Comparison of ENCODE assay signal across 10 cellular contexts in the genomic region with DNA sequence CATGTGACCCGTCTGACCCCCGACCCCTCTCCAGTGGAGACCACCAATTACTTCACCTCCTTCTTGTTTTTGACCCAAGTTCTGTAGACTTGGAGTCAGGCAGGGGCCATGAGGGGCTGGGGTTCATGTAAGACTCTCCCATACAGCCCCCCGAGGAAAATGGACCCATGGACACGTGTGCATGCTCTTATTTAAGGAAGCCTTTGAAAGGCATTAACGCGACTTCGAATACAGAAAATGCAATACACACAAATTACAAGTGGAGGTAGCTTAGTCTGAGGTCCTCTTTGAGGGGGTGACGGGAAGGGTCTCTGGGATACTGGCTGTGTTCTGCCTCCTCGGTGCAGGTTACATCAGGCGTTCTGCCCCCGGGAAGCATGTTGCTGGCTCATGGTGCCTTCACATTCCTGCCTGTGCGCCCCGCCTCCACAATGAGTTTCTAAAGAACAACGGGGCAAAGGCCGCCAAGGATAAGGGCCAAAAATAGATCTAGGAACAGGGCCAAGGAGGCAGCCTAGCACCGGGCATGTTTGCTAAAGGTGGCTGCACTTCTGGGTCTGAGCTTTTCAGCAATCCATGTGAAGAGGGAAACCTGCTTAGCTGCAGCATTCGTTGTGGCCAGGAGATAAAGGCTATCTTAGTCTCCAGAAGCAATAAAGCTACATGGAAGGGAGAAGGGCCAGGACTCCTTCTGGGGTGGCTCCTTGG. TPM values are rescaled to one million over a fixed set of nuclear protein-coding genes. Genes with fewer than 3 reads are reported as not detected.
DNase-seq lines count a peak whose midpoint lies in the region; ATAC-seq, FAIRE-seq and TF ChIP-seq lines count a peak whose summit lies in the region.
"Had no signal": no experiment of that assay in that cellular context is flagged by ENCODE, and none has a peak within 500 bp of the region (broad histone marks: within the 10 kb centered on the region; RNA-seq: fewer than 3 reads in every experiment).

No MANE protein-coding gene starts in this region.

- FAIRE-seq in bronchial epithelial cell (lab: Jason Lieb, UNC): peak; percentile 81

- no peak overlapping the region for H3K9ac ChIP-seq in stomach smooth muscle (ENCODE audit: low read length in 2 of 2)
- H3K9ac ChIP-seq in endodermal cell (ENCODE audit: extremely low read depth, low read length, poor library complexity, severe bottlenecking): no peak overlapping the region

- H3K4me1 ChIP-seq in stomach smooth muscle (ENCODE audit: control insufficient read depth, insufficient read depth, low read length) (peaks cover 49% of the 10 kb centered on the region), endodermal cell (ENCODE audit: control insufficient read depth, insufficient read depth, low read length) (no peaks in the 10 kb centered on the region)

- WGBS in endodermal cell (ENCODE audit: insufficient coverage in 1 of 2, insufficient read length in 1 of 2), 2 experiments: 88 to 91% methylated on average over 13 to 17 of the region's 17 CpGs

- H3K4me3 ChIP-seq in bronchial epithelial cell (ENCODE audit: low read depth, low read length) (no peak overlapping the region), stomach smooth muscle (ENCODE audit: low read length in 2 of 2) (peak overlapping the region in 1 of 2 donors; percentile 29), endodermal cell (ENCODE audit: low read length) (no peak overlapping the region)

- no peak for TF ChIP-seq CTCF in bronchial epithelial cell (IDR thresholded peaks at IDR 0.05; ENCODE audit: insufficient read depth, low read length, severe bottlenecking)
- TF ChIP-seq CTCF in endodermal cell (conservative IDR thresholded peaks at IDR 0.05): no peak

- H3K9me3 ChIP-seq in stomach smooth muscle (ENCODE audit: control insufficient read depth in 2 of 2, low read length in 2 of 2) (no peaks in the 10 kb centered on the region), endodermal cell (ENCODE audit: control insufficient read depth, low read length) (no peaks in the 10 kb centered on the region)

- no peak overlapping the region for H3K27ac Mint-ChIP-seq in endodermal cell
- H3K27ac Mint-ChIP-seq in stimulated activated effector memory CD8-positive, alpha-beta T cell treated with anti-CD3 and anti-CD28 coated beads, Interleukin-12 subunit alpha, Interleukin-12 subunit beta, amount 100 ng/mL, for 72 hours: no peak overlapping the region

- H3K36me3 Mint-ChIP-seq in endodermal cell (ENCODE audit: low read depth): peaks cover 88% of the 10 kb centered on the region
- H3K36me3 Mint-ChIP-seq in stimulated activated effector memory CD8-positive, alpha-beta T cell treated with anti-CD3 and anti-CD28 coated beads, Interleukin-12 subunit alpha, Interleukin-12 subunit beta, amount 100 ng/mL, for 72 hours: no peaks in the 10 kb centered on the region

- H3K27me3 ChIP-seq in bronchial epithelial cell (ENCODE audit: control insufficient read depth, insufficient read depth, low read length) (no peaks in the 10 kb centered on the region), stomach smooth muscle (ENCODE audit: control insufficient read depth in 1 of 2, insufficient read depth in 2 of 2, low read length in 2 of 2) (no peaks in the 10 kb centered on the region), endodermal cell (ENCODE audit: control insufficient read depth, insufficient read depth, low read length, poor library complexity, severe bottlenecking) (no peaks in the 10 kb centered on the region)

- H3K27me3 Mint-ChIP-seq in endodermal cell (ENCODE audit: insufficient read depth): no peaks in the 10 kb centered on the region

- peak overlapping the region; percentile 70 for H3K27ac ChIP-seq in stomach smooth muscle (ENCODE audit: low read length)
- no peak overlapping the region for H3K27ac ChIP-seq in endodermal cell (ENCODE audit: low read depth, low read length)

- no peaks in the 10 kb centered on the region for H3K9me3 Mint-ChIP-seq in endodermal cell
- H3K9me3 Mint-ChIP-seq in stimulated activated effector memory CD8-positive, alpha-beta T cell treated with anti-CD3 and anti-CD28 coated beads, Interleukin-12 subunit alpha, Interleukin-12 subunit beta, amount 100 ng/mL, for 72 hours: no peaks in the 10 kb centered on the region

- H3K36me3 ChIP-seq in bronchial epithelial cell (ENCODE audit: control insufficient read depth, insufficient read depth, low read length) (peaks cover 2% of the 10 kb centered on the region), stomach smooth muscle (ENCODE audit: control insufficient read depth in 2 of 2, insufficient read depth in 2 of 2, low read length in 2 of 2) (peaks cover 61 to 74% of the 10 kb centered on the region in 2 donors), endodermal cell (ENCODE audit: control insufficient read depth, insufficient read depth, low read length) (peaks cover 91% of the 10 kb centered on the region)

- H3K4me3 Mint-ChIP-seq in endodermal cell: no peak overlapping the region
- no peak overlapping the region for H3K4me3 Mint-ChIP-seq in stimulated activated effector memory CD8-positive, alpha-beta T cell treated with anti-CD3 and anti-CD28 coated beads, Interleukin-12 subunit alpha, Interleukin-12 subunit beta, amount 100 ng/mL, for 72 hours

- peak; percentile 90 for DNase-seq in LoVo (ENCODE audit: low spot score)
- DNase-seq in bronchial epithelial cell (ENCODE audit: low read depth): peak; percentile 71
- DNase-seq in kidney tubule cell (ENCODE audit: low spot score): peak; percentile 81
- DNase-seq in endodermal cell: no peak
- DNase-seq in NCI-H1436 treated with DMSO at 0.1 percent for 48 hours (lab: John Stamatoyannopoulos, UW): no peak
- DNase-seq in stimulated activated effector memory CD8-positive, alpha-beta T cell treated with anti-CD3 and anti-CD28 coated beads, Interleukin-12 subunit alpha, Interleukin-12 subunit beta, amount 100 ng/mL, for 72 hours (ENCODE audit: low spot score in 2 of 2): no peak
- DNase-seq: islet precursor cell, NCI-H526 had no signal

- H3K4me1 Mint-ChIP-seq in endodermal cell: no peaks in the 10 kb centered on the region
- no peaks in the 10 kb centered on the region for H3K4me1 Mint-ChIP-seq in stimulated activated effector memory CD8-positive, alpha-beta T cell treated with anti-CD3 and anti-CD28 coated beads, Interleukin-12 subunit alpha, Interleukin-12 subunit beta, amount 100 ng/mL, for 72 hours

- no peak for ATAC-seq in HG02938 (IDR thresholded peaks at IDR 0.05; ENCODE audit: unreplicated experiment)
- no peak for ATAC-seq in stimulated activated effector memory CD8-positive, alpha-beta T cell treated with anti-CD3 and anti-CD28 coated beads, Interleukin-12 subunit alpha, Interleukin-12 subunit beta, amount 100 ng/mL, for 72 hours

RNA-seq across cellular contexts. Expression of a gene that starts 54.5 kb away (rescaled TPM):
- total RNA-seq in bronchial epithelial cell: 5.1 and 8.2 TPM in 2 replicates
- total RNA-seq in endodermal cell: 10 to 100 TPM; 12.6 to 14.2 TPM
- polyA plus RNA-seq in endodermal cell (2013, experiment 1 of 2): 5.4 TPM
- 6.1 TPM for polyA plus RNA-seq in endodermal cell (2013, experiment 2 of 2)

Comparison
In these comparisons a context has a peak if more than half of its experiments do, and no peak if none do; other contexts are left out.
1. DNase-seq: peak in LoVo (single experiment), bronchial epithelial cell (single experiment) and kidney tubule cell (single experiment); none in endodermal cell (single experiment), NCI-H1436 treated with DMSO at 0.1 percent for 48 hours (single experiment) and stimulated activated effector memory CD8-positive, alpha-beta T cell treated with anti-CD3 and anti-CD28 coated beads, Interleukin-12 subunit alpha, Interleukin-12 subunit beta, amount 100 ng/mL, for 72 hours (0 of 2).